Comparison of ENCODE assay signal across 16 cellular contexts in genomic region chr2:1927896-1928568, GRCh38.
DNase-seq lines count a peak whose midpoint lies in the region; ATAC-seq and TF ChIP-seq lines count a peak whose summit lies in the region.
"Had no signal": no experiment of that assay in that cellular context is flagged by ENCODE, and none has a peak within 500 bp of the region (broad histone marks: within the 10 kb centered on the region; RNA-seq: fewer than 3 reads in every experiment).

No MANE protein-coding gene starts in this region.

- ATAC-seq in stimulated activated effector memory CD8-positive, alpha-beta T cell treated with anti-CD3 and anti-CD28 coated beads, Interleukin-12 subunit alpha, Interleukin-12 subunit beta, amount 100 ng/mL, for 72 hours: peak; percentile 11
- ATAC-seq in SK-N-SH treated with all-trans-retinoic acid at 6 μM for 48 hours: no peak
- ATAC-seq: GM12878, GM23338 had no signal

- no peak overlapping the region for H3K4me3 ChIP-seq in coronary artery
- H3K4me3 ChIP-seq in vagina: no peak overlapping the region
- H3K4me3 ChIP-seq: BLaER1 treated with 17β-estradiol and CSF1 and Interleukin-3, amounts not matched to agents 10 nM and 100 nM; GM12878; GM23338 had no signal

- DNase-seq in HT-29 (ENCODE audit: low spot score): peak; percentile 7
- DNase-seq in coronary artery (ENCODE audit: low spot score): peak; percentile 28
- no peak for DNase-seq in stimulated activated effector memory CD8-positive, alpha-beta T cell treated with anti-CD3 and anti-CD28 coated beads, Interleukin-12 subunit alpha, Interleukin-12 subunit beta, amount 100 ng/mL, for 72 hours (ENCODE audit: low spot score in 2 of 2)
- DNase-seq in vagina (ENCODE audit: extremely low spot score in 2 of 2): peak; percentile 34 to 58
- no peak for DNase-seq in activated gamma-delta T cell (lab: John Stamatoyannopoulos, UW)
- DNase-seq in C1 segment of cervical spinal cord (lab: John Stamatoyannopoulos, UW): no peak
- DNase-seq: ACHN; Calu3; CD4-positive, alpha-beta T cell; DMS 273 treated with DMSO at 0.1 percent for 48 hours; H7 had no signal

- H3K36me3 ChIP-seq in vagina: no peaks in the 10 kb centered on the region
- H3K36me3 ChIP-seq: BLaER1 treated with 17β-estradiol and CSF1 and Interleukin-3, amounts not matched to agents 10 nM and 100 nM had no signal

- no peak for TF ChIP-seq POLR2A in vagina (IDR thresholded peaks at IDR 0.05)

- no peaks in the 10 kb centered on the region for H3K4me1 ChIP-seq in vagina

- no peak overlapping the region for H3K27ac ChIP-seq in coronary artery
- no peak overlapping the region for H3K27ac ChIP-seq in vagina
- H3K27ac ChIP-seq: BLaER1 treated with 17β-estradiol and CSF1 and Interleukin-3, amounts not matched to agents 10 nM and 100 nM had no signal

- no peaks in the 10 kb centered on the region for H3K27me3 ChIP-seq in vagina
- H3K27me3 ChIP-seq: BLaER1 treated with 17β-estradiol and CSF1 and Interleukin-3, amounts not matched to agents 10 nM and 100 nM had no signal

- no peaks in the 10 kb centered on the region for H3K9me3 ChIP-seq in vagina
- H3K9me3 ChIP-seq: BLaER1 treated with 17β-estradiol and CSF1 and Interleukin-3, amounts not matched to agents 10 nM and 100 nM had no signal

- H3K4me3 Mint-ChIP-seq in stimulated activated effector memory CD8-positive, alpha-beta T cell treated with anti-CD3 and anti-CD28 coated beads, Interleukin-12 subunit alpha, Interleukin-12 subunit beta, amount 100 ng/mL, for 72 hours: no peak overlapping the region
- H3K4me3 Mint-ChIP-seq: CD4-positive, alpha-beta T cell; GM23338; IgD-negative memory B cell had no signal

- no peaks in the 10 kb centered on the region for H3K4me1 Mint-ChIP-seq in stimulated activated effector memory CD8-positive, alpha-beta T cell treated with anti-CD3 and anti-CD28 coated beads, Interleukin-12 subunit alpha, Interleukin-12 subunit beta, amount 100 ng/mL, for 72 hours
- H3K4me1 Mint-ChIP-seq: IgD-negative memory B cell had no signal

- TF ChIP-seq CTCF in coronary artery (IDR thresholded peaks at IDR 0.05): no peak
- no peak for TF ChIP-seq CTCF in vagina (IDR thresholded peaks at IDR 0.05)

- H3K36me3 Mint-ChIP-seq in stimulated activated effector memory CD8-positive, alpha-beta T cell treated with anti-CD3 and anti-CD28 coated beads, Interleukin-12 subunit alpha, Interleukin-12 subunit beta, amount 100 ng/mL, for 72 hours: no peaks in the 10 kb centered on the region
- H3K36me3 Mint-ChIP-seq: IgD-negative memory B cell had no signal

- intact Hi-C loops in vagina (cut with DNase I): no loop called here

- H3K9me3 Mint-ChIP-seq in stimulated activated effector memory CD8-positive, alpha-beta T cell treated with anti-CD3 and anti-CD28 coated beads, Interleukin-12 subunit alpha, Interleukin-12 subunit beta, amount 100 ng/mL, for 72 hours: no peaks in the 10 kb centered on the region
- H3K9me3 Mint-ChIP-seq: CD4-positive, alpha-beta T cell; GM23338 had no signal

- no peak overlapping the region for H3K27ac Mint-ChIP-seq in stimulated activated effector memory CD8-positive, alpha-beta T cell treated with anti-CD3 and anti-CD28 coated beads, Interleukin-12 subunit alpha, Interleukin-12 subunit beta, amount 100 ng/mL, for 72 hours
- H3K27ac Mint-ChIP-seq: CD4-positive, alpha-beta T cell; GM23338; IgD-negative memory B cell had no signal

TF ChIP-seq in SK-N-SH treated with all-trans-retinoic acid at 6 μM for 48 hours, 23 proteins besides CTCF, POLR2A, EP300 and RAD21:
- TF ChIP-seq ARNTL (CRISPR knock-in tag; IDR thresholded peaks at IDR 0.05; ENCODE audit: borderline replicate concordance, low read depth) (no peak), PPARA (CRISPR knock-in tag; IDR thresholded peaks at IDR 0.05; ENCODE audit: borderline replicate concordance) (no peak), CSDC2 (CRISPR knock-in tag; IDR thresholded peaks at IDR 0.05) (no peak), OSR1 (CRISPR knock-in tag; IDR thresholded peaks at IDR 0.05) (no peak), ZFP3 (CRISPR knock-in tag; IDR thresholded peaks at IDR 0.05) (no peak), CREB5 (CRISPR knock-in tag; IDR thresholded peaks at IDR 0.05; ENCODE audit: low read depth) (no peak), ZNF70 (CRISPR knock-in tag; IDR thresholded peaks at IDR 0.05) (no peak), GLIS3 (CRISPR knock-in tag; IDR thresholded peaks at IDR 0.05) (no peak), BACH2 (CRISPR knock-in tag; IDR thresholded peaks at IDR 0.05; ENCODE audit: borderline replicate concordance) (no peak), ZNF8 (CRISPR knock-in tag; IDR thresholded peaks at IDR 0.05) (no peak), ZC3H10 (CRISPR knock-in tag; IDR thresholded peaks at IDR 0.05) (no peak), SNAI2 (CRISPR knock-in tag; IDR thresholded peaks at IDR 0.05) (no peak), CSRNP3 (CRISPR knock-in tag; IDR thresholded peaks at IDR 0.05) (no peak), POU6F1 (CRISPR knock-in tag; IDR thresholded peaks at IDR 0.05; ENCODE audit: borderline replicate concordance, low read depth) (no peak), ZFP30 (CRISPR knock-in tag; IDR thresholded peaks at IDR 0.05) (no peak), PATZ1 (CRISPR knock-in tag; IDR thresholded peaks at IDR 0.05; ENCODE audit: borderline replicate concordance) (no peak), TCF4 (CRISPR knock-in tag; IDR thresholded peaks at IDR 0.05; ENCODE audit: borderline replicate concordance) (no peak), ISL1 (CRISPR knock-in tag; IDR thresholded peaks at IDR 0.05) (no peak)

Comparison
In these comparisons a context has a peak if more than half of its experiments do, and no peak if none do; other contexts are left out.
1. DNase-seq: peak in HT-29 (single experiment), coronary artery (single experiment) and vagina (2 of 2); none in stimulated activated effector memory CD8-positive, alpha-beta T cell treated with anti-CD3 and anti-CD28 coated beads, Interleukin-12 subunit alpha, Interleukin-12 subunit beta, amount 100 ng/mL, for 72 hours (0 of 2), activated gamma-delta T cell (single experiment) and C1 segment of cervical spinal cord (0 of 14).